Comparison of ENCODE assay signal across 26 cellular contexts in genomic region chr3:116192464-116192863, GRCh38.
"Had no signal": no experiment of that assay in that cellular context is flagged by ENCODE, and none has a peak within 500 bp of the region (broad histone marks: within the 10 kb centered on the region; RNA-seq: fewer than 3 reads in every experiment).

No MANE protein-coding gene starts in this region.

- FAIRE-seq: endometrium, islet of Langerhans, keratinocyte had no signal

- H3K4me3 ChIP-seq: colonic mucosa, esophagus squamous epithelium, gastrocnemius medialis, heart right ventricle, left lung, lower lobe of right lung, mucosa of descending colon had no signal

- H3K27ac ChIP-seq: colonic mucosa, epithelial cell of prostate, esophagus squamous epithelium, gastrocnemius medialis, heart right ventricle, left lung, lower lobe of right lung had no signal

- H3K9me3 ChIP-seq: colonic mucosa, esophagus squamous epithelium, gastrocnemius medialis, left lung, lower lobe of right lung, mucosa of descending colon had no signal

- ATAC-seq: effector memory CD8-positive, alpha-beta T cell; esophagus mucosa; gastrocnemius medialis; heart right ventricle; left cardiac atrium; left lung; left ventricle myocardium superior; lower lobe of right lung; mucosa of descending colon had no signal

- DNase-seq: colonic mucosa; cortex of kidney; effector CD8-positive, alpha-beta T cell; effector memory CD8-positive, alpha-beta T cell; endodermal cell; erythroblast; esophagus squamous epithelium; foreskin fibroblast; foreskin melanocyte; gastrocnemius medialis; glutamatergic neuron; head of caudate nucleus; heart right ventricle; hippocampal formation; left cardiac atrium; left lung; left ventricle myocardium superior; lower lobe of right lung; mesenchymal stem cell; mucosa of descending colon; naive B cell had no signal

- H3K4me1 ChIP-seq: colonic mucosa, esophagus squamous epithelium, gastrocnemius medialis, heart right ventricle, left lung, lower lobe of right lung had no signal

- H3K27me3 ChIP-seq: colonic mucosa, esophagus squamous epithelium, gastrocnemius medialis, heart right ventricle, left lung had no signal

- H3K36me3 ChIP-seq: colonic mucosa, esophagus squamous epithelium, gastrocnemius medialis, heart right ventricle, left lung, lower lobe of right lung had no signal
